ENCODE assay signal across 1 cellular context in the genomic region with DNA sequence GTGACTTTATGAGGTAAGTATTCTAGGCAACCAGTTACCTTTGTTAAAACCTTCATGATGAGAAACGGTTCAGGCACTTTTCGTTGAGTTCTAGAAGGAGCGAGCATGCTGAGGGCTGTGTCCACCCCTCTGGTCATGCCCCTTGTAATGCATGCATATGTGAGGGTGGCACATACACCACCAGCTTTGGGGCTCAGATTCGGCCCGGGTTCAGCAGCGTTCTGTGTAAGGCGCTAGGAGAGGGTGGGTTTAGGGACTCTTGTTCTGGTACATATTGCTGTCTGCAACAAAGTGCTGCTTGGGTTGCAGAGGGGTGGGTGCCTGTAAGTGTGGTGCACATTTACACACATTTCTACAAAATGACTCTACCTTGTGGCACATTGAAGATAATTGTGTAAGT.
TF ChIP-seq lines count a peak whose summit lies in the region.

No MANE protein-coding gene starts in this region.

TF ChIP-seq in WTC11, 78 proteins besides CTCF, POLR2A, EP300 and RAD21:
- TF ChIP-seq ZNF263 (CRISPR knock-in tag; IDR thresholded peaks at IDR 0.05; ENCODE audit: low read depth) (no peak), FOXP1 (CRISPR knock-in tag; IDR thresholded peaks at IDR 0.05; ENCODE audit: borderline replicate concordance) (no peak), ETV6 (CRISPR knock-in tag; IDR thresholded peaks at IDR 0.05) (no peak), FOXJ3 (CRISPR knock-in tag; IDR thresholded peaks at IDR 0.05; ENCODE audit: borderline replicate concordance) (no peak), PRRX2 (CRISPR knock-in tag; IDR thresholded peaks at IDR 0.05) (no peak)
- TF ChIP-seq, protein P1, sequence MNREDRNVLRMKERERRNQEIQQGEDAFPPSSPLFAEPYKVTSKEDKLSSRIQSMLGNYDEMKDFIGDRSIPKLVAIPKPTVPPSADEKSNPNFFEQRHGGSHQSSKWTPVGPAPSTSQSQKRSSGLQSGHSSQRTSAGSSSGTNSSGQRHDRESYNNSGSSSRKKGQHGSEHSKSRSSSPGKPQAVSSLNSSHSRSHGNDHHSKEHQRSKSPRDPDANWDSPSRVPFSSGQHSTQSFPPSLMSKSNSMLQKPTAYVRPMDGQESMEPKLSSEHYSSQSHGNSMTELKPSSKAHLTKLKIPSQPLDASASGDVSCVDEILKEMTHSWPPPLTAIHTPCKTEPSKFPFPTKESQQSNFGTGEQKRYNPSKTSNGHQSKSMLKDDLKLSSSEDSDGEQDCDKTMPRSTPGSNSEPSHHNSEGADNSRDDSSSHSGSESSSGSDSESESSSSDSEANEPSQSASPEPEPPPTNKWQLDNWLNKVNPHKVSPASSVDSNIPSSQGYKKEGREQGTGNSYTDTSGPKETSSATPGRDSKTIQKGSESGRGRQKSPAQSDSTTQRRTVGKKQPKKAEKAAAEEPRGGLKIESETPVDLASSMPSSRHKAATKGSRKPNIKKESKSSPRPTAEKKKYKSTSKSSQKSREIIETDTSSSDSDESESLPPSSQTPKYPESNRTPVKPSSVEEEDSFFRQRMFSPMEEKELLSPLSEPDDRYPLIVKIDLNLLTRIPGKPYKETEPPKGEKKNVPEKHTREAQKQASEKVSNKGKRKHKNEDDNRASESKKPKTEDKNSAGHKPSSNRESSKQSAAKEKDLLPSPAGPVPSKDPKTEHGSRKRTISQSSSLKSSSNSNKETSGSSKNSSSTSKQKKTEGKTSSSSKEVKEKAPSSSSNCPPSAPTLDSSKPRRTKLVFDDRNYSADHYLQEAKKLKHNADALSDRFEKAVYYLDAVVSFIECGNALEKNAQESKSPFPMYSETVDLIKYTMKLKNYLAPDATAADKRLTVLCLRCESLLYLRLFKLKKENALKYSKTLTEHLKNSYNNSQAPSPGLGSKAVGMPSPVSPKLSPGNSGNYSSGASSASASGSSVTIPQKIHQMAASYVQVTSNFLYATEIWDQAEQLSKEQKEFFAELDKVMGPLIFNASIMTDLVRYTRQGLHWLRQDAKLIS (CRISPR knock-in tag; IDR thresholded peaks at IDR 0.05; ENCODE audit: borderline replicate concordance), result no peak
- TF ChIP-seq, protein P2, sequence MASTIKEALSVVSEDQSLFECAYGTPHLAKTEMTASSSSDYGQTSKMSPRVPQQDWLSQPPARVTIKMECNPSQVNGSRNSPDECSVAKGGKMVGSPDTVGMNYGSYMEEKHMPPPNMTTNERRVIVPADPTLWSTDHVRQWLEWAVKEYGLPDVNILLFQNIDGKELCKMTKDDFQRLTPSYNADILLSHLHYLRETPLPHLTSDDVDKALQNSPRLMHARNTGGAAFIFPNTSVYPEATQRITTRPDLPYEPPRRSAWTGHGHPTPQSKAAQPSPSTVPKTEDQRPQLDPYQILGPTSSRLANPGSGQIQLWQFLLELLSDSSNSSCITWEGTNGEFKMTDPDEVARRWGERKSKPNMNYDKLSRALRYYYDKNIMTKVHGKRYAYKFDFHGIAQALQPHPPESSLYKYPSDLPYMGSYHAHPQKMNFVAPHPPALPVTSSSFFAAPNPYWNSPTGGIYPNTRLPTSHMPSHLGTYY (CRISPR knock-in tag; IDR thresholded peaks at IDR 0.05), result no peak
- TF ChIP-seq, protein P3, sequence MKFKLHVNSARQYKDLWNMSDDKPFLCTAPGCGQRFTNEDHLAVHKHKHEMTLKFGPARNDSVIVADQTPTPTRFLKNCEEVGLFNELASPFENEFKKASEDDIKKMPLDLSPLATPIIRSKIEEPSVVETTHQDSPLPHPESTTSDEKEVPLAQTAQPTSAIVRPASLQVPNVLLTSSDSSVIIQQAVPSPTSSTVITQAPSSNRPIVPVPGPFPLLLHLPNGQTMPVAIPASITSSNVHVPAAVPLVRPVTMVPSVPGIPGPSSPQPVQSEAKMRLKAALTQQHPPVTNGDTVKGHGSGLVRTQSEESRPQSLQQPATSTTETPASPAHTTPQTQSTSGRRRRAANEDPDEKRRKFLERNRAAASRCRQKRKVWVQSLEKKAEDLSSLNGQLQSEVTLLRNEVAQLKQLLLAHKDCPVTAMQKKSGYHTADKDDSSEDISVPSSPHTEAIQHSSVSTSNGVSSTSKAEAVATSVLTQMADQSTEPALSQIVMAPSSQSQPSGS (CRISPR knock-in tag; IDR thresholded peaks at IDR 0.05; ENCODE audit: borderline replicate concordance, low read depth), result no peak
- TF ChIP-seq, protein P4, sequence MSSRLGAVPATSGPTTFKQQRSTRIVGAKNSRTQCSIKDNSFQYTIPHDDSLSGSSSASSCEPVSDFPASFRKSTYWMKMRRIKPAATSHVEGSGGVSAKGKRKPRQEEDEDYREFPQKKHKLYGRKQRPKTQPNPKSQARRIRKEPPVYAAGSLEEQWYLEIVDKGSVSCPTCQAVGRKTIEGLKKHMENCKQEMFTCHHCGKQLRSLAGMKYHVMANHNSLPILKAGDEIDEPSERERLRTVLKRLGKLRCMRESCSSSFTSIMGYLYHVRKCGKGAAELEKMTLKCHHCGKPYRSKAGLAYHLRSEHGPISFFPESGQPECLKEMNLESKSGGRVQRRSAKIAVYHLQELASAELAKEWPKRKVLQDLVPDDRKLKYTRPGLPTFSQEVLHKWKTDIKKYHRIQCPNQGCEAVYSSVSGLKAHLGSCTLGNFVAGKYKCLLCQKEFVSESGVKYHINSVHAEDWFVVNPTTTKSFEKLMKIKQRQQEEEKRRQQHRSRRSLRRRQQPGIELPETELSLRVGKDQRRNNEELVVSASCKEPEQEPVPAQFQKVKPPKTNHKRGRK (CRISPR knock-in tag; IDR thresholded peaks at IDR 0.05; ENCODE audit: borderline replicate concordance), result no peak
- TF ChIP-seq, protein P5, sequence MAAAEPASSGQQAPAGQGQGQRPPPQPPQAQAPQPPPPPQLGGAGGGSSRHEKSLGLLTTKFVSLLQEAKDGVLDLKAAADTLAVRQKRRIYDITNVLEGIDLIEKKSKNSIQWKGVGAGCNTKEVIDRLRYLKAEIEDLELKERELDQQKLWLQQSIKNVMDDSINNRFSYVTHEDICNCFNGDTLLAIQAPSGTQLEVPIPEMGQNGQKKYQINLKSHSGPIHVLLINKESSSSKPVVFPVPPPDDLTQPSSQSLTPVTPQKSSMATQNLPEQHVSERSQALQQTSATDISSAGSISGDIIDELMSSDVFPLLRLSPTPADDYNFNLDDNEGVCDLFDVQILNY (CRISPR knock-in tag; IDR thresholded peaks at IDR 0.05), result no peak
